ENCODE assay signal across 1 cellular context in genomic region chr9:131282688-131283422, GRCh38.
TF ChIP-seq lines count a peak whose summit lies in the region.

No MANE protein-coding gene starts in this region.

TF ChIP-seq in HEK293, 187 proteins besides CTCF, POLR2A, EP300 and RAD21 (continued from another document):
- peak; percentile 88 for TF ChIP-seq REST (tag by site-specific recombination; IDR thresholded peaks at IDR 0.05)
- no peak for TF ChIP-seq ZNF24 (tag by site-specific recombination; IDR thresholded peaks at IDR 0.05)
- TF ChIP-seq GFI1B (tag by site-specific recombination; IDR thresholded peaks at IDR 0.05) = no peak
- TF ChIP-seq ZNF518A (tag by site-specific recombination; conservative IDR thresholded peaks at IDR 0.05; ENCODE audit: low read depth) = no peak
- peak; percentile 60 for TF ChIP-seq ZFHX2 (tag by site-specific recombination; conservative IDR thresholded peaks at IDR 0.05)
- TF ChIP-seq KLF9 (tag by site-specific recombination; IDR thresholded peaks at IDR 0.05; ENCODE audit: low read depth) = peak; percentile 85
- peak; percentile 59 for TF ChIP-seq ZBTB26 (tag by site-specific recombination; optimal IDR thresholded peaks at IDR 0.05)
- TF ChIP-seq ZBTB20 (tag by site-specific recombination; IDR thresholded peaks at IDR 0.05) = peak; percentile 79; the same call in 1 of the 2 replicates
- peak; percentile 55 for TF ChIP-seq OSR2 (tag by site-specific recombination; IDR thresholded peaks at IDR 0.05)
- 0 out of 2 replicates have a peak, but pooled peaks have one; percentile 58 for TF ChIP-seq ZBTB1 (tag by site-specific recombination; IDR thresholded peaks at IDR 0.05)
- peak; percentile 52 for TF ChIP-seq SP3 (tag by site-specific recombination; IDR thresholded peaks at IDR 0.05)
- peak; percentile 41 for TF ChIP-seq KLF1 (tag by site-specific recombination; IDR thresholded peaks at IDR 0.05)
- peak; percentile 51; the same call in 1 of the 2 replicates for TF ChIP-seq IKZF3 (tag by site-specific recombination; IDR thresholded peaks at IDR 0.05)
- TF ChIP-seq PRDM4 (tag by site-specific recombination; IDR thresholded peaks at IDR 0.05) = peak; percentile 86
- TF ChIP-seq ZXDB (tag by site-specific recombination; IDR thresholded peaks at IDR 0.05) = peak; percentile 98
- peak; percentile 32 for TF ChIP-seq GLIS2 (tag by site-specific recombination; IDR thresholded peaks at IDR 0.05)
TF ChIP-seq in HEK293: peak in this region for 19.
